In the genomic region with DNA sequence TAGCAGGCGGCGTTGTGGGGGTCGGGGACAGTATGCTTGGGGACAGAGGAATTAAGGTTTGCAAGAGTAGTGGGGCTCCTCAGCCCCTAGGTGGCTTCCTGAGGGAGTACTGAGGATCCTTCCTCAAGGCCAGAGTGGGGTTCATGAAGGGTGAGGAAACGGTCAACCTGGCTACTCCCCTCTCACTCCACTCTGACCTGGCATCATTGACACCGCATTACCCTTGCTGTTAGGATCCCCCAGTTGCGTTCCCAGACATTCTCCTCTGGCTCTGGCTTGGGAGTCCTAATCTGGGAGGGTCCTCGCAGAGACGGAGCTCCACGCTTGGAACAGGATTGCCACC, we compare ENCODE assay signal across 8 cellular contexts. TPM values are rescaled to one million over a fixed set of nuclear protein-coding genes. Genes with fewer than 3 reads are reported as not detected.
A peak's percentile ranks its signal among the peaks of the same experiment; 100 is the strongest.
DNase-seq lines count a peak whose midpoint lies in the region; ATAC-seq and TF ChIP-seq lines count a peak whose summit lies in the region.

No MANE protein-coding gene starts in this region.

- no peaks in the 10 kb centered on the region for H3K9me3 Mint-ChIP-seq in Calu3 (ENCODE audit: low read depth, unreplicated experiment)

- H3K4me3 Mint-ChIP-seq in Calu3 (ENCODE audit: low read depth, unreplicated experiment): peak overlapping the region; percentile 91

- in situ Hi-C loops in GM13976 (cut with MboI; ENCODE audit: low sequenced_read_pairs, unreplicated experiment): loop anchor here (10.0 kb wide), 1 partner anchor 339 kb away; no protein-coding TSS in a partner anchor

- H3K4me1 Mint-ChIP-seq in Calu3 (ENCODE audit: low read depth, unreplicated experiment): peaks cover 21% of the 10 kb centered on the region

- no peak for TF ChIP-seq CTCF in Calu3 (IDR thresholded peaks at IDR 0.05; ENCODE audit: unreplicated experiment)
- TF ChIP-seq CTCF in cardiac fibroblast (IDR thresholded peaks at IDR 0.05; ENCODE audit: low read depth, low read length): no peak
- no peak for TF ChIP-seq CTCF in GM13976 (IDR thresholded peaks at IDR 0.05; ENCODE audit: borderline replicate concordance, control extremely low read depth, extremely low read depth, insufficient read depth, missing control alignments)

- no TSS peak for BruUV-seq in Calu3 (replicated peaks; lab: Mats Ljungman, UMichigan)

- CTCF ChIA-PET in Calu3 (lab: Charles Lee): interaction anchor here (0.9 to 1.3 kb wide), 3 partner anchors 11 to 268 kb away, joined by 3 to 4 read pairs (median 4); no protein-coding TSS in a partner anchor

- DNase-seq in Calu3 (no peak), cardiac fibroblast (ENCODE audit: low read depth in 2 of 2) (peak in 1 of 2 donors; percentile 7), myocyte (ENCODE audit: low read depth) (peak; percentile 9), GM13976 (ENCODE audit: low spot score) (no peak)
- no peak for DNase-seq in effector CD4-positive, alpha-beta T cell

- H3K4me3 ChIP-seq in cardiac fibroblast (replicated peaks in 1 of 2; ENCODE audit: low read depth in 2 of 2, low read length in 2 of 2): peak overlapping the region; percentile 63 to 71

- ATAC-seq in HG03442 (IDR thresholded peaks at IDR 0.05; ENCODE audit: unreplicated experiment): peak; percentile 4
- ATAC-seq in HG03378 (IDR thresholded peaks at IDR 0.05; ENCODE audit: unreplicated experiment): no peak
- no peak for ATAC-seq in GM21529 (IDR thresholded peaks at IDR 0.05; ENCODE audit: unreplicated experiment)

- intact Hi-C loops in Calu3 (cut with micrococcal nuclease; ENCODE audit: unreplicated experiment): no loop called here

- H3K36me3 Mint-ChIP-seq in Calu3 (ENCODE audit: insufficient read depth, unreplicated experiment): peaks cover 8% of the 10 kb centered on the region

- H3K27me3 Mint-ChIP-seq in Calu3 (ENCODE audit: unreplicated experiment): peaks cover 72% of the 10 kb centered on the region

- H3K27ac Mint-ChIP-seq in Calu3 (ENCODE audit: unreplicated experiment): no peak overlapping the region

RNA-seq across cellular contexts. Expression of a gene that starts 0.5 kb away (rescaled TPM):
- total RNA-seq in Calu3 (2022): 3.0 and 3.1 TPM in 2 replicates
- 0.08 and 0.16 TPM in 2 replicates for total RNA-seq in myocyte
- 0.33 TPM for polyA plus RNA-seq in myocyte (2012)

RNA-seq across cellular contexts. Expression of a gene that starts 30.2 kb away (rescaled TPM):
- total RNA-seq in Calu3 (2022): 1.7 TPM in 2 replicates
- total RNA-seq in myocyte: not detected in 2 replicates
- polyA plus RNA-seq in myocyte (2012): not detected
